8 cellular contexts compared by ENCODE assay signal in the genomic region with DNA sequence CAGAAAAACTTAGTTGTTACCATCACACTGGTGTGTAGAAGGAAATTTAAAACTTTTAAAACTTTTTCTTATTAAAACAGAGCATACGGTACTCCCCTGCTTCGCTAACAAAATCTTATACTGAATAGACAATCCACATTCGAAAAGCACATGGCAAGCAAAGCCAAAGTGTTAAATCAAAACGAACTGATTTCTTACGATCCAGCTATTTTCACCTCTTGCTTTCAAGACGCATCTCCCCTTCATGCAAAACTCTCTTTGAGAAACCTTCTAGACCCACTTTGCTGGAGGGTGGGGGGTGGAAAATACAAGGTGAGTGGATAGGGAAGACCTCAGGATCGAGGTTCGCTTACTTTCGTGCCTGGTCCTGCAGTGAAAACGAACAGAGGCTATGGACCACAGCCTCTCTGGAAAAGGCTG. TPM values are rescaled to one million over a fixed set of nuclear protein-coding genes. Genes with fewer than 3 reads are reported as not detected.
DNase-seq lines count a peak whose midpoint lies in the region; ATAC-seq, FAIRE-seq and TF ChIP-seq lines count a peak whose summit lies in the region.

No MANE protein-coding gene starts in this region.

- H3K36me3 ChIP-seq in adrenal gland (replicated peaks in 1 of 2) (no peaks in the 10 kb centered on the region), liver (ENCODE audit: control insufficient read depth in 4 of 4, insufficient read depth in 3 of 4, low read depth in 1 of 4, low read length in 3 of 4) (no peaks in the 10 kb centered on the region), transverse colon (peaks cover 0 to 7% (median 0%) of the 10 kb centered on the region in 4 donors)

- WGBS in adrenal gland, 4 donors = 0% methylated on average over 8 to 10 of the region's 10 CpGs
- WGBS in liver = under 1% methylated on average over 10 of the region's 10 CpGs
- whole genome bisulfite sequencing in transverse colon (ENCODE audit: low coverage in 1 of 2), 2 donors = 0 to 1% methylated on average over 4 to 10 of the region's 10 CpGs

- H3K4me1 Mint-ChIP-seq in activated naive CD4-positive, alpha-beta T cell treated with anti-CD3 and anti-CD28 coated beads for 36 hours (ENCODE audit: low read depth) = peaks cover 53% of the 10 kb centered on the region

- H3K4me1 ChIP-seq in adrenal gland (replicated peaks in 1 of 2) = peaks cover 13 to 53% of the 10 kb centered on the region in 2 donors
- H3K4me1 ChIP-seq in liver (ENCODE audit: control insufficient read depth in 4 of 4, insufficient read depth in 4 of 4, low read length in 3 of 4) = peaks cover 3 to 32% (median 15%) of the 10 kb centered on the region in 4 donors
- H3K4me1 ChIP-seq in transverse colon = peaks cover 6 to 47% (median 38%) of the 10 kb centered on the region in 4 donors

- no peaks in the 10 kb centered on the region for H3K9me3 Mint-ChIP-seq in activated naive CD4-positive, alpha-beta T cell treated with anti-CD3 and anti-CD28 coated beads for 36 hours

- TF ChIP-seq POLR2A in adrenal gland (IDR thresholded peaks at IDR 0.05) (no peak), transverse colon (IDR thresholded peaks at IDR 0.05) (no peak), GM12891 (IDR thresholded peaks at IDR 0.05; ENCODE audit: low read depth, low read length) (no peak)

- H3K9me3 ChIP-seq in adrenal gland (replicated peaks in 1 of 3) (no peaks in the 10 kb centered on the region), liver (ENCODE audit: control insufficient read depth in 4 of 4, low read length in 3 of 4) (no peaks in the 10 kb centered on the region), transverse colon (no peaks in the 10 kb centered on the region)

- intact Hi-C loops in activated naive CD4-positive, alpha-beta T cell treated with anti-CD3 and anti-CD28 coated beads for 36 hours (cut with micrococcal nuclease) = loop anchor here (1.0 to 5.0 kb wide), 3 partner anchors 84 to 525 kb away; no protein-coding TSS in a partner anchor
- intact Hi-C loops in adrenal gland (cut with DNase I) (loop anchor here in 1 of 2 donors (10.0 kb wide), 1 partner anchor 77 kb away; a partner anchor contains a TSS), transverse colon (cut with DNase I; ENCODE audit: low total_unique reads) (loop anchor here (5.0 kb wide), 1 partner anchor 75 kb away; a partner anchor contains a TSS)

- in situ Hi-C loops in transverse colon (cut with MboI; ENCODE audit: low pct_ligation_motif_present in 1 of 4, low pct_unique_long_range_greater_than_20kb in 1 of 4, low sequenced_read_pairs in 3 of 4) = no loop called here

- TF ChIP-seq CTCF in adrenal gland (IDR thresholded peaks at IDR 0.05) = no peak
- peak; percentile 1 for TF ChIP-seq CTCF in liver (IDR thresholded peaks at IDR 0.05; ENCODE audit: low read depth, low read length, missing input control)
- TF ChIP-seq CTCF in transverse colon (IDR thresholded peaks at IDR 0.05) = no peak

- H3K27me3 Mint-ChIP-seq in activated naive CD4-positive, alpha-beta T cell treated with anti-CD3 and anti-CD28 coated beads for 36 hours (ENCODE audit: low read depth) = no peaks in the 10 kb centered on the region

- no peak for DNase-seq in activated naive CD4-positive, alpha-beta T cell treated with anti-CD3 and anti-CD28 coated beads for 36 hours
- no peak for DNase-seq in activated naive CD4-positive, alpha-beta T cell (lab: John Stamatoyannopoulos, UW)
- no peak for DNase-seq in adrenal gland
- no peak for DNase-seq in transverse colon
- no peak for DNase-seq in NCI-H526 treated with DMSO at 0.1 percent for 48 hours (lab: John Stamatoyannopoulos, UW)
- no peak for DNase-seq in GM12891 (ENCODE audit: insufficient read length, low spot score)

- peak overlapping the region; percentile 34 to 98 for H3K9ac ChIP-seq in liver (ENCODE audit: low read depth in 1 of 2, low read length in 2 of 2)

- TF ChIP-seq EP300 in transverse colon (IDR thresholded peaks at IDR 0.05; ENCODE audit: low read depth) = no peak

- H3K27ac Mint-ChIP-seq in activated naive CD4-positive, alpha-beta T cell treated with anti-CD3 and anti-CD28 coated beads for 36 hours = peak overlapping the region; percentile 98

- no peak for ATAC-seq in HG02938 (IDR thresholded peaks at IDR 0.05; ENCODE audit: unreplicated experiment)

- TF ChIP-seq RAD21 in liver (IDR thresholded peaks at IDR 0.05) = no peak

- H3K36me3 Mint-ChIP-seq in activated naive CD4-positive, alpha-beta T cell treated with anti-CD3 and anti-CD28 coated beads for 36 hours (ENCODE audit: low read depth) = peaks cover 14% of the 10 kb centered on the region

- H3K4me3 ChIP-seq in adrenal gland (peak overlapping the region; percentile 36 to 94 (median 84)), liver (ENCODE audit: low read depth in 1 of 3, low read length in 3 of 3) (peak overlapping the region; percentile 81 to 98 (median 88)), transverse colon (peak overlapping the region; percentile 40 to 88 (median 76))

- H3K4me3 Mint-ChIP-seq in activated naive CD4-positive, alpha-beta T cell treated with anti-CD3 and anti-CD28 coated beads for 36 hours = peak overlapping the region; percentile 93

- H3K27ac ChIP-seq in adrenal gland (peak overlapping the region; percentile 23 to 97 (median 94)), liver (ENCODE audit: low read depth in 1 of 2, low read length in 2 of 2) (peak overlapping the region; percentile 89 to 94), transverse colon (peak overlapping the region; percentile 93 to 97 (median 94))

- CTCF ChIA-PET in activated naive CD4-positive, alpha-beta T cell treated with anti-CD3 and anti-CD28 coated beads for 36 hours (lab: Charles Lee) = interaction anchor here (0.8 to 1.1 kb wide), 2 partner anchors 52 to 66 kb away, joined by 3 read pairs; no protein-coding TSS in a partner anchor

- H3K27me3 ChIP-seq in adrenal gland (no peaks in the 10 kb centered on the region), liver (ENCODE audit: control insufficient read depth in 4 of 4, insufficient read depth in 4 of 4, low read length in 3 of 4) (no peaks in the 10 kb centered on the region), transverse colon (no peaks in the 10 kb centered on the region)

- FAIRE-seq in GM12891 (lab: Jason Lieb, UNC) = no peak

TF ChIP-seq in liver, 16 proteins besides CTCF, POLR2A, EP300 and RAD21:
- TF ChIP-seq YY1 (IDR thresholded peaks at IDR 0.05) (no peak), GABPA (IDR thresholded peaks at IDR 0.05 in 1 of 2, conservative IDR thresholded peaks at IDR 0.05 in 1 of 2) (no peak)

TF ChIP-seq in GM12891, 5 proteins besides CTCF, POLR2A, EP300 and RAD21:
- TF ChIP-seq PAX5 (IDR thresholded peaks at IDR 0.05; ENCODE audit: insufficient read depth, low read length, severe bottlenecking) (no peak), TAF1 (IDR thresholded peaks at IDR 0.05; ENCODE audit: low read depth, low read length) (no peak), POLR2AphosphoS5 (IDR thresholded peaks at IDR 0.05; ENCODE audit: low read depth, low read length) (no peak), SPI1 (IDR thresholded peaks at IDR 0.05; ENCODE audit: low read depth, low read length) (no peak), POU2F2 (IDR thresholded peaks at IDR 0.05; ENCODE audit: low read depth, low read length) (no peak)

RNA-seq across cellular contexts. Expression of a gene that starts 0.3 kb away (rescaled TPM):
- 10 to 100 TPM; 39.6 to 42.0 TPM for total RNA-seq in activated naive CD4-positive, alpha-beta T cell treated with anti-CD3 and anti-CD28 coated beads for 36 hours
- total RNA-seq in adrenal gland (10 to 100 TPM; 22.7 to 54.4 (median 31.6) TPM), liver (10 to 100 TPM; 12.7 to 19.7 TPM), transverse colon (100 to 1,000 TPM in 1 of 4 donors, 10 to 100 TPM in 2, 1 to 10 TPM in 1; 6.4 to 120 (median 15.7) TPM)
- polyA plus RNA-seq in adrenal gland (10 to 100 TPM; 49.2 to 67.9 (median 52.7) TPM), liver (1 to 10 TPM; 6.6 to 7.6 TPM)
- polyA plus RNA-seq in GM12891 (2012; ENCODE audit: low read depth, missing spikeins) = 39.6 TPM

RNA-seq across cellular contexts. Expression of a gene that starts 0.8 kb away (rescaled TPM):
- total RNA-seq in activated naive CD4-positive, alpha-beta T cell treated with anti-CD3 and anti-CD28 coated beads for 36 hours = 10 to 100 TPM; 37.0 to 38.4 TPM
- total RNA-seq in adrenal gland = 100 to 1,000 TPM in 3 of 8 donors, 10 to 100 TPM in 5; 43.5 to 154 (median 77.4) TPM
- polyA plus RNA-seq in adrenal gland = 10 to 100 TPM; 55.9 to 73.7 (median 66.7) TPM
- 10 to 100 TPM; 35.5 to 76.0 TPM for total RNA-seq in liver
- polyA plus RNA-seq in liver = 10 to 100 TPM; 11.9 to 19.7 TPM
- 10 to 100 TPM; 13.7 to 85.4 (median 43.9) TPM for total RNA-seq in transverse colon
- polyA plus RNA-seq in GM12891 (2012; ENCODE audit: low read depth, missing spikeins) = 28.4 TPM
